Comparison of ENCODE assay signal across 8 cellular contexts in genomic region chr1:110412576-110412975, GRCh38. TPM values are rescaled to one million over a fixed set of nuclear protein-coding genes. Genes with fewer than 3 reads are reported as not detected.
A peak's percentile ranks its signal among the peaks of the same experiment; 100 is the strongest.
DNase-seq lines count a peak whose midpoint lies in the region; ATAC-seq and TF ChIP-seq lines count a peak whose summit lies in the region.

No MANE protein-coding gene starts in this region.

- H3K36me3 ChIP-seq in Karpas-422 (ENCODE audit: insufficient read depth, low read length) (no peaks in the 10 kb centered on the region), prostate gland (no peaks in the 10 kb centered on the region), vagina (no peaks in the 10 kb centered on the region)

- DNase-seq in Karpas-422: peak; percentile 92
- peak; percentile 62 for DNase-seq in SK-N-DZ (ENCODE audit: low spot score)
- DNase-seq in activated naive CD4-positive, alpha-beta T cell treated with anti-CD3 and anti-CD28 coated beads, Interleukin-2, amount 50 U/mL, for 16 hours: peak; percentile 68
- peak; percentile 76 for DNase-seq in Right ventricle myocardium superior
- peak; percentile 46 for DNase-seq in prostate gland (ENCODE audit: low spot score)
- no peak for DNase-seq in vagina (ENCODE audit: extremely low spot score in 2 of 2)

- TF ChIP-seq POLR2A in prostate gland (IDR thresholded peaks at IDR 0.05) (no peak), vagina (IDR thresholded peaks at IDR 0.05) (no peak)

- no peaks in the 10 kb centered on the region for H3K27me3 ChIP-seq in Karpas-422 (ENCODE audit: low read length)
- H3K27me3 ChIP-seq in prostate gland (replicated peaks; ENCODE audit: insufficient read depth): no peaks in the 10 kb centered on the region
- H3K27me3 ChIP-seq in vagina: no peaks in the 10 kb centered on the region

- peak overlapping the region; percentile 38; the same call in 1 of the 2 replicates for H3K9ac ChIP-seq in Karpas-422 (ENCODE audit: low read length)

- H3K9me3 ChIP-seq in Karpas-422 (ENCODE audit: low read length): no peaks in the 10 kb centered on the region
- H3K9me3 ChIP-seq in prostate gland: no peaks in the 10 kb centered on the region
- no peaks in the 10 kb centered on the region for H3K9me3 ChIP-seq in vagina

- H2AFZ ChIP-seq in Karpas-422 (ENCODE audit: low read length): no peak overlapping the region

- peak; percentile 73 for ATAC-seq in Right ventricle myocardium superior (ENCODE audit: poor library complexity)
- no peak for ATAC-seq in HG03095 (IDR thresholded peaks at IDR 0.05; ENCODE audit: unreplicated experiment)

- intact Hi-C loops in Right ventricle myocardium superior (cut with DNase I) (loop anchor here (2.0 to 10.0 kb wide), 2 partner anchors 48 to 82 kb away; no protein-coding TSS in a partner anchor), prostate gland (cut with DNase I) (loop anchor here (1.0 to 2.0 kb wide), 2 partner anchors 48 to 82 kb away; no protein-coding TSS in a partner anchor), vagina (cut with DNase I) (no loop called here)

- H3K9me2 ChIP-seq in Karpas-422 (replicated peaks; ENCODE audit: insufficient read depth, low read length): no peaks in the 10 kb centered on the region

- peak overlapping the region; percentile 24 for H3K4me2 ChIP-seq in Karpas-422 (ENCODE audit: low read depth, low read length, poor library complexity, severe bottlenecking)

- no peak overlapping the region for H3K27ac ChIP-seq in Karpas-422 (ENCODE audit: low read length)
- H3K27ac ChIP-seq in prostate gland: no peak overlapping the region
- H3K27ac ChIP-seq in vagina: no peak overlapping the region

- H3K4me3 ChIP-seq in Karpas-422 (ENCODE audit: low read length) (no peak overlapping the region), prostate gland (no peak overlapping the region), vagina (no peak overlapping the region)

- TF ChIP-seq CTCF in GM12872 (IDR thresholded peaks at IDR 0.05; ENCODE audit: insufficient read depth, low read depth, low read length) (peak; percentile 89), prostate gland (IDR thresholded peaks at IDR 0.05) (peak; percentile 26 to 81 (median 70)), vagina (IDR thresholded peaks at IDR 0.05) (peak; percentile 51 to 84 (median 64))

- H3K4me1 ChIP-seq in Karpas-422 (ENCODE audit: low read length) (peaks cover 26% of the 10 kb centered on the region), prostate gland (replicated peaks) (no peaks in the 10 kb centered on the region), vagina (peaks cover 10% of the 10 kb centered on the region)

- peaks cover 16% of the 10 kb centered on the region for H3K79me2 ChIP-seq in Karpas-422 (ENCODE audit: low read length)

- H4K20me1 ChIP-seq in Karpas-422 (ENCODE audit: insufficient read depth, low read depth, low read length): no peaks in the 10 kb centered on the region

- 22% methylated on average over 4 of the region's 4 CpGs for WGBS in prostate gland

RNA-seq across cellular contexts. Expression of gene LAMTOR5, which starts 5.1 kb away (rescaled TPM):
- 352 and 401 TPM in 2 replicates for total RNA-seq in Karpas-422 (2014; rRNA removed; shearing (Covaris generic); ENCODE audit: low replicate concordance)
- 86.5 and 128 TPM in 2 replicates for polyA plus RNA-seq in SK-N-DZ (2014; cell fraction: cytosol; rRNA removed)
- 54.0 and 97.7 TPM in 2 replicates for polyA plus RNA-seq in SK-N-DZ (2014; cell fraction: nucleus; rRNA removed)
- total RNA-seq in Right ventricle myocardium superior (256 TPM), prostate gland (100 to 1,000 TPM in 1 of 2 donors, 10 to 100 TPM in 1; 86.6 to 132 TPM), vagina (66.5 TPM)

RNA-seq across cellular contexts. Expression of gene SLC16A4, which starts 21.8 kb away (rescaled TPM):
- 51.4 and 116 TPM in 2 replicates for total RNA-seq in Karpas-422 (2014; rRNA removed; shearing (Covaris generic); ENCODE audit: low replicate concordance)
- polyA plus RNA-seq in SK-N-DZ (2014; cell fraction: cytosol; rRNA removed): 0.09 and 0.23 TPM in 2 replicates
- polyA plus RNA-seq in SK-N-DZ (2014; cell fraction: nucleus; rRNA removed): 0.33 and 0.59 TPM in 2 replicates
- 3.4 TPM for total RNA-seq in Right ventricle myocardium superior
- total RNA-seq in prostate gland: 1 to 10 TPM; 1.7 to 9.0 TPM
- total RNA-seq in vagina: 6.4 TPM

RNA-seq across cellular contexts. Expression of gene PROK1, which starts 38.4 kb away (rescaled TPM):
- not detected in 2 replicates for total RNA-seq in Karpas-422 (2014; rRNA removed; shearing (Covaris generic); ENCODE audit: low replicate concordance)
- polyA plus RNA-seq in SK-N-DZ (2014; cell fraction: cytosol; rRNA removed): not detected in 2 replicates
- polyA plus RNA-seq in SK-N-DZ (2014; cell fraction: nucleus; rRNA removed): not detected in 2 replicates
- total RNA-seq in Right ventricle myocardium superior (not detected), prostate gland (10 to 100 TPM; 10.7 to 75.3 TPM), vagina (7.4 TPM)

Comparison
In these comparisons a context has a peak if more than half of its experiments do, and no peak if none do; other contexts are left out.
1. DNase-seq: peak in Karpas-422 (single experiment), SK-N-DZ (single experiment), activated naive CD4-positive, alpha-beta T cell treated with anti-CD3 and anti-CD28 coated beads, Interleukin-2, amount 50 U/mL, for 16 hours (single experiment), Right ventricle myocardium superior (single experiment) and prostate gland (single experiment); none in vagina (0 of 2).
2. Peak in every context shown above with its lines, with median percentiles within 50 percentile points of each other: CTCF ChIP-seq.